ENCODE assay signal across 12 cellular contexts in the genomic region with DNA sequence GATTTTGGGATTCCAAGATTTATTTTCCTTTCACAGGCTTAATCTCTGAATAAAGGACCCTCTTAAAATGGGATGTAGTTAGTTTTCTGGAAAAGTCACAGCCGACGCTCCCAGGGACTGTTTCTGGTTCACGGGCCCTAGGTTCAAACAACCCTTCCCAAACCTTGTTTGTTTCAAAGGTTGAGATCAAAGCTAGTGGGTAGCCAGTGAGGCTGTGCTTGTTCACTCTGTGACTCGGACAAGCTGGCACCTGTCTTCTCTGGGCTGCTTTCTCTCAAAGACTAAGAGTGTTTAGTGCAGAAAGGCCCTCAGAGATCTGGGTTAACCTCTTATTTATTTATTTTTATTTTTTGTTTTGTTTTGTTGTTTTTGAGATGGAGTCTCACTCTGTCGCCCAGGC. TPM values are rescaled to one million over a fixed set of nuclear protein-coding genes. Genes with fewer than 3 reads are reported as not detected.
DNase-seq lines count a peak whose midpoint lies in the region; ATAC-seq, FAIRE-seq and TF ChIP-seq lines count a peak whose summit lies in the region.
"Had no signal": no experiment of that assay in that cellular context is flagged by ENCODE, and none has a peak within 500 bp of the region (broad histone marks: within the 10 kb centered on the region; RNA-seq: fewer than 3 reads in every experiment).

No MANE protein-coding gene starts in this region.

- H3K4me3 ChIP-seq in adrenal gland (no peak overlapping the region), keratinocyte (ENCODE audit: control insufficient read depth in 2 of 3, extremely low read depth in 1 of 3, insufficient read depth in 2 of 3, low read depth in 1 of 3, low read length in 3 of 3) (peak overlapping the region in 1 of 3 experiments; percentile 19), foreskin fibroblast (ENCODE audit: low read depth in 1 of 2, low read length in 2 of 2) (no peak overlapping the region)

- no peak for FAIRE-seq in keratinocyte (lab: Jason Lieb, UNC)

- ATAC-seq in sciatic nerve (no peak), GM18517 (IDR thresholded peaks at IDR 0.05; ENCODE audit: unreplicated experiment) (no peak), HG03354 (IDR thresholded peaks at IDR 0.05; ENCODE audit: poor library complexity, severe bottlenecking, unreplicated experiment) (no peak)

- no peak overlapping the region for H2AFZ ChIP-seq in keratinocyte (ENCODE audit: control insufficient read depth, low read length)

- H3K27ac ChIP-seq in adrenal gland (peak overlapping the region; percentile 68 to 99 (median 91)), keratinocyte (ENCODE audit: control insufficient read depth, insufficient read depth, low read length) (peak overlapping the region; percentile 65)

- no peaks in the 10 kb centered on the region for H3K27me3 ChIP-seq in adrenal gland
- no peaks in the 10 kb centered on the region for H3K27me3 ChIP-seq in keratinocyte (ENCODE audit: control insufficient read depth, extremely low read depth, insufficient read depth, low read length)

- peaks cover 47% of the 10 kb centered on the region for H3K4me1 ChIP-seq in ES-I3 (ENCODE audit: insufficient read depth, low read length)
- H3K4me1 ChIP-seq in adrenal gland (replicated peaks in 1 of 2), result peaks cover 55 to 69% of the 10 kb centered on the region in 2 donors
- peaks cover 71% of the 10 kb centered on the region for H3K4me1 ChIP-seq in keratinocyte (ENCODE audit: control insufficient read depth, extremely low read depth, insufficient read depth, low read length)

- H3K4me2 ChIP-seq in keratinocyte (ENCODE audit: control insufficient read depth, extremely low read depth, insufficient read depth, low read depth, low read length), result peak overlapping the region; percentile 61

- intact Hi-C loops in adrenal gland (cut with DNase I) (no loop called here), sciatic nerve (cut with DNase I) (no loop called here)

- no peaks in the 10 kb centered on the region for H4K20me1 ChIP-seq in keratinocyte (ENCODE audit: control insufficient read depth, extremely low read depth, insufficient read depth, low read length)

- H3K9ac ChIP-seq in ES-I3 (ENCODE audit: low read depth, low read length) (peak overlapping the region; percentile 7; the same call in 1 of the 2 replicates), keratinocyte (ENCODE audit: control insufficient read depth, extremely low read depth, insufficient read depth, low read length) (peak overlapping the region; percentile 67)

- DNase-seq in adrenal gland (no peak), keratinocyte (ENCODE audit: low read depth, low spot score) (no peak), sciatic nerve (ENCODE audit: low spot score) (peak; percentile 39), foreskin fibroblast (no peak), NCI-H526 (lab: John Stamatoyannopoulos, UW) (no peak)
- DNase-seq: activated T-cell treated with anti-CD3 and anti-CD28 coated beads, Interleukin-2, amount 50 U/mL, for 1 hour; effector CD4-positive, alpha-beta T cell; GOT3; NCI-H1930 had no signal

- 47 to 54% (median 52%) methylated on average over 5 of the region's 5 CpGs for WGBS in adrenal gland, 4 donors

- H3K79me2 ChIP-seq in keratinocyte (ENCODE audit: control insufficient read depth, insufficient read depth, low read length), result peaks cover 3% of the 10 kb centered on the region

- H3K9me1 ChIP-seq in keratinocyte (ENCODE audit: control insufficient read depth, extremely low read depth, insufficient read depth, low read length), result peaks cover 6% of the 10 kb centered on the region

- dilution Hi-C loops in keratinocyte (cut with MboI; ENCODE audit: extremely low pct_ligation_motif_present, low sequenced_read_pairs), result no loop called here

- H3K36me3 ChIP-seq in ES-I3 (ENCODE audit: insufficient read depth, low read length) (no peaks in the 10 kb centered on the region), adrenal gland (replicated peaks in 1 of 2) (no peaks in the 10 kb centered on the region), keratinocyte (ENCODE audit: control insufficient read depth in 2 of 2, extremely low read depth in 1 of 2, insufficient read depth in 2 of 2, low read length in 2 of 2) (no peaks in the 10 kb centered on the region)

- no peak for TF ChIP-seq POLR2A in adrenal gland (IDR thresholded peaks at IDR 0.05)

- TF ChIP-seq CTCF in adrenal gland (IDR thresholded peaks at IDR 0.05) (no peak), keratinocyte (optimal IDR thresholded peaks at IDR 0.05 in 1 of 3, IDR thresholded peaks at IDR 0.05 in 1 of 3, conservative IDR thresholded peaks at IDR 0.05 in 1 of 3; ENCODE audit: extremely low read depth in 1 of 3, insufficient read depth in 2 of 3, low read length in 3 of 3) (no peak), foreskin fibroblast (IDR thresholded peaks at IDR 0.05; ENCODE audit: low read depth, low read length) (no peak)

- H3K9me3 ChIP-seq in ES-I3 (ENCODE audit: control insufficient read depth, insufficient read depth, low read length) (no peaks in the 10 kb centered on the region), adrenal gland (replicated peaks in 1 of 3) (no peaks in the 10 kb centered on the region), keratinocyte (ENCODE audit: control insufficient read depth, low read depth, low read length) (no peaks in the 10 kb centered on the region)

RNA-seq across cellular contexts. Expression of gene MALAT1, which starts 13.0 kb away (rescaled TPM):
- total RNA-seq in adrenal gland (over 10,000 TPM in 5 of 8 donors, 1,000 to 10,000 TPM in 3; 5,921 to 17,143 (median 10,900) TPM), sciatic nerve (14,857 TPM)
- polyA plus RNA-seq in adrenal gland (1,000 to 10,000 TPM in 1 of 3 donors, 100 to 1,000 TPM in 2; 237 to 9,519 (median 973) TPM), keratinocyte (337 to 1,845 TPM (median 1,768 TPM) in 3 replicates)
- 22,009 TPM for polyA plus RNA-seq in keratinocyte (2011; ENCODE audit: low read depth)
- 14.9 and 37.5 TPM in 2 replicates for polyA plus RNA-seq in keratinocyte (2011; cell fraction: cytosol; rRNA removed)
- 6,319 and 7,235 TPM in 2 replicates for polyA plus RNA-seq in keratinocyte (2011; cell fraction: nucleus; rRNA removed)
- 429 and 9,619 TPM in 2 replicates for polyA plus RNA-seq in keratinocyte (2012; ENCODE audit: low replicate concordance)
- polyA minus RNA-seq in keratinocyte, result 2,284 to 11,976 TPM (median 9,145 TPM) in 3 replicates
- 408 TPM for polyA minus RNA-seq in keratinocyte (2011; cell fraction: cytosol; rRNA and poly(A)+ RNA removed)
- 24,947 and 60,709 TPM in 2 replicates for polyA minus RNA-seq in keratinocyte (2011; cell fraction: nucleus; rRNA and poly(A)+ RNA removed)

RNA-seq across cellular contexts. Expression of gene SCYL1, which starts 39.1 kb away (rescaled TPM):
- total RNA-seq in adrenal gland (100 to 1,000 TPM; 105 to 240 (median 145) TPM), sciatic nerve (64.0 TPM)
- polyA plus RNA-seq in adrenal gland (100 to 1,000 TPM in 2 of 3 donors, 10 to 100 TPM in 1; 52.3 to 395 (median 329) TPM), keratinocyte (31.3 to 51.2 TPM (median 44.1 TPM) in 3 replicates)
- 25.3 TPM for polyA plus RNA-seq in keratinocyte (2011; ENCODE audit: low read depth)
- 40.7 and 65.2 TPM in 2 replicates for polyA plus RNA-seq in keratinocyte (2011; cell fraction: cytosol; rRNA removed)
- 52.1 and 72.4 TPM in 2 replicates for polyA plus RNA-seq in keratinocyte (2011; cell fraction: nucleus; rRNA removed)
- 33.0 and 44.5 TPM in 2 replicates for polyA plus RNA-seq in keratinocyte (2012; ENCODE audit: low replicate concordance)
- polyA minus RNA-seq in keratinocyte, result 34.8 to 75.0 TPM (median 43.7 TPM) in 3 replicates
- 43.0 TPM for polyA minus RNA-seq in keratinocyte (2011; cell fraction: cytosol; rRNA and poly(A)+ RNA removed)
- 24.6 and 32.7 TPM in 2 replicates for polyA minus RNA-seq in keratinocyte (2011; cell fraction: nucleus; rRNA and poly(A)+ RNA removed)
